ENCODE assay signal across 6 cellular contexts in the genomic region with DNA sequence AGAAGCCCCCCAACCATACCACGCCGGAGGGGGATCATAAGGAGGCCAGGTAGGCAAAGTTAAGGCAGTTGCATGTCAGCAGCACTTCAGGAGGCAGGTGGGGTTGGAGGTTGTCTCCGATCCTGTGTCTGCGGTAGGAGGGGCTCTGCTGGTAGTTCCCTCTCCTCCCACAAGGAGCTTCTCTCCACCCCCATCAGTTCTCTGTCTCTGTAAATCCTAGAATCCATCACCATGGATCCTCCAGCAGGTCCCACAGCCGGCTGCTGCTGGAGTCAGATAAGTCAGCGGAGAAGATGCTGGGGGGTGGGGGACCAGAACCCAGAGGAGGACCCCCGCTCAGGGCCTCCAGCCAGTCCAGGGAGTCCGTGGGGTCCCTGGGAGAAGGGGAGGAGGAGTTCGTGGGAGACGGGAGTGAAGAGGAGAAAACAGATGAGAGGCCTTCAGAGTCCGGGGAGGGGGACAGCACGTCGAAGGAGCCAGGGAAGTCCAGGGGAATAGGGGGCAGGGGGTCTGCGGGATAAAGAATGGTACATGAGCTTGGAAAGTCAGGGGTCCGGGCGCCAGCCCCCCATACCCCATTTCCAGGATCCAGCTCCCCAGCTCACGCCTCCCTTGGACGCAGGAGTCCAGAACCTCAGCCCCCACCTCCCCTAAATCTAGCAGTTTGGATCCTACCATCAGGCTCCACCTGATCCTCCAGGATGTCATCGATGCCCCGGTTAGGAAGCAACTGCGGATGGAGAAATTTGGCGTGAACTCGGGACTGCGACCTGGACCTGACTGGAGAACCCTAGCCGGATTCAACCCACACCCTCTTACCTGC. TPM values are rescaled to one million over a fixed set of nuclear protein-coding genes. Genes with fewer than 3 reads are reported as not detected.
DNase-seq lines count a peak whose midpoint lies in the region; ATAC-seq, FAIRE-seq and TF ChIP-seq lines count a peak whose summit lies in the region.

No MANE protein-coding gene starts in this region.

- peaks cover 4% of the 10 kb centered on the region for H3K9me3 Mint-ChIP-seq in activated naive CD4-positive, alpha-beta T cell treated with anti-CD3 and anti-CD28 coated beads for 36 hours

- no peak for DNase-seq in activated naive CD4-positive, alpha-beta T cell treated with anti-CD3 and anti-CD28 coated beads for 36 hours
- DNase-seq in activated naive CD4-positive, alpha-beta T cell (lab: John Stamatoyannopoulos, UW): no peak
- no peak for DNase-seq in bronchial epithelial cell (ENCODE audit: low read depth)
- peak; percentile 94 for DNase-seq in osteoblast (ENCODE audit: insufficient read length, low spot score, missing footprints)
- DNase-seq in globus pallidus (ENCODE audit: low spot score): no peak

- H3K4me1 ChIP-seq in osteoblast (ENCODE audit: insufficient read depth, low read length): peaks cover 31% of the 10 kb centered on the region

- H3K4me3 ChIP-seq in bronchial epithelial cell (ENCODE audit: low read depth, low read length) (peak overlapping the region; percentile 51), osteoblast (ENCODE audit: insufficient read depth, low read length) (peak overlapping the region; percentile 94)

- H3K4me2 ChIP-seq in osteoblast (ENCODE audit: insufficient read depth, low read length): peak overlapping the region; percentile 93

- no peak for FAIRE-seq in bronchial epithelial cell (lab: Jason Lieb, UNC)

- no peak overlapping the region for H3K27ac ChIP-seq in osteoblast (ENCODE audit: low read depth, low read length)

- H3K27me3 Mint-ChIP-seq in activated naive CD4-positive, alpha-beta T cell treated with anti-CD3 and anti-CD28 coated beads for 36 hours (ENCODE audit: low read depth): no peaks in the 10 kb centered on the region

- H4K20me1 ChIP-seq in osteoblast (ENCODE audit: insufficient read depth, low read length): no peaks in the 10 kb centered on the region

- no peak for ATAC-seq in GM21528 (IDR thresholded peaks at IDR 0.05; ENCODE audit: low FRiP score, unreplicated experiment)

- no peaks in the 10 kb centered on the region for H3K9me3 ChIP-seq in osteoblast (ENCODE audit: low read depth, low read length)

- peaks cover 11% of the 10 kb centered on the region for H3K4me1 Mint-ChIP-seq in activated naive CD4-positive, alpha-beta T cell treated with anti-CD3 and anti-CD28 coated beads for 36 hours (ENCODE audit: low read depth)

- peak overlapping the region; percentile 86 for H2AFZ ChIP-seq in osteoblast (ENCODE audit: low read length)

- no peaks in the 10 kb centered on the region for H3K36me3 ChIP-seq in bronchial epithelial cell (ENCODE audit: control insufficient read depth, insufficient read depth, low read length)
- H3K36me3 ChIP-seq in osteoblast (ENCODE audit: insufficient read depth, low read length): no peaks in the 10 kb centered on the region

- H3K79me2 ChIP-seq in osteoblast (ENCODE audit: insufficient read depth, low read length): peaks cover 12% of the 10 kb centered on the region

- TF ChIP-seq CTCF in bronchial epithelial cell (IDR thresholded peaks at IDR 0.05; ENCODE audit: insufficient read depth, low read length, severe bottlenecking) (peak; percentile 35), osteoblast (IDR thresholded peaks at IDR 0.05; ENCODE audit: extremely low read depth, low read depth, low read length) (peak; percentile 20)

- H3K27me3 ChIP-seq in bronchial epithelial cell (ENCODE audit: control insufficient read depth, insufficient read depth, low read length): no peaks in the 10 kb centered on the region
- H3K27me3 ChIP-seq in osteoblast (ENCODE audit: insufficient read depth, low read length): no peaks in the 10 kb centered on the region

- H3K4me3 Mint-ChIP-seq in activated naive CD4-positive, alpha-beta T cell treated with anti-CD3 and anti-CD28 coated beads for 36 hours: peak overlapping the region; percentile 86

- H3K36me3 Mint-ChIP-seq in activated naive CD4-positive, alpha-beta T cell treated with anti-CD3 and anti-CD28 coated beads for 36 hours (ENCODE audit: low read depth): peaks cover 3% of the 10 kb centered on the region

- intact Hi-C loops in activated naive CD4-positive, alpha-beta T cell treated with anti-CD3 and anti-CD28 coated beads for 36 hours (cut with micrococcal nuclease): no loop called here

- H3K27ac Mint-ChIP-seq in activated naive CD4-positive, alpha-beta T cell treated with anti-CD3 and anti-CD28 coated beads for 36 hours: no peak overlapping the region

- CTCF ChIA-PET in activated naive CD4-positive, alpha-beta T cell treated with anti-CD3 and anti-CD28 coated beads for 36 hours (lab: Charles Lee): interaction anchor here (1.0 to 2.9 kb wide), 3 partner anchors 32 to 129 kb away, joined by 3 to 13 read pairs (median 5); no protein-coding TSS in a partner anchor

RNA-seq across cellular contexts. Expression of gene MAMSTR, which starts 6.3 kb away (rescaled TPM):
- total RNA-seq in activated naive CD4-positive, alpha-beta T cell treated with anti-CD3 and anti-CD28 coated beads for 36 hours: under 1 TPM; 0.44 to 0.57 TPM
- total RNA-seq in bronchial epithelial cell: 0.13 and 0.26 TPM in 2 replicates
- total RNA-seq in osteoblast: 0.36 and 0.59 TPM in 2 replicates

RNA-seq across cellular contexts. Expression of gene FUT2, which starts 17.5 kb away (rescaled TPM):
- not detected for total RNA-seq in activated naive CD4-positive, alpha-beta T cell treated with anti-CD3 and anti-CD28 coated beads for 36 hours
- total RNA-seq in bronchial epithelial cell (7.9 and 39.4 TPM in 2 replicates), osteoblast (not detected in 2 replicates)

RNA-seq across cellular contexts. Expression of gene RASIP1, which starts 27.2 kb away (rescaled TPM):
- under 1 TPM in 1 of 2 experiments, not detected in 1; 0.17 TPM for total RNA-seq in activated naive CD4-positive, alpha-beta T cell treated with anti-CD3 and anti-CD28 coated beads for 36 hours
- total RNA-seq in bronchial epithelial cell (2.4 and 2.9 TPM in 2 replicates), osteoblast (2.1 and 3.6 TPM in 2 replicates)

RNA-seq across cellular contexts. Expression of gene IZUMO1, which starts 33.5 kb away (rescaled TPM):
- total RNA-seq in activated naive CD4-positive, alpha-beta T cell treated with anti-CD3 and anti-CD28 coated beads for 36 hours: not detected
- 0.26 and 2.3 TPM in 2 replicates for total RNA-seq in bronchial epithelial cell
- total RNA-seq in osteoblast: not detected in 2 replicates

RNA-seq across cellular contexts. Expression of gene FUT1, which starts 39.2 kb away (rescaled TPM):
- total RNA-seq in activated naive CD4-positive, alpha-beta T cell treated with anti-CD3 and anti-CD28 coated beads for 36 hours: under 1 TPM; 0.07 to 0.12 TPM
- total RNA-seq in bronchial epithelial cell (12.1 and 16.9 TPM in 2 replicates), osteoblast (under 0.01 TPM in 1 of 2 replicates, not detected in the other)
